8 cellular contexts compared by ENCODE assay signal in the genomic region with DNA sequence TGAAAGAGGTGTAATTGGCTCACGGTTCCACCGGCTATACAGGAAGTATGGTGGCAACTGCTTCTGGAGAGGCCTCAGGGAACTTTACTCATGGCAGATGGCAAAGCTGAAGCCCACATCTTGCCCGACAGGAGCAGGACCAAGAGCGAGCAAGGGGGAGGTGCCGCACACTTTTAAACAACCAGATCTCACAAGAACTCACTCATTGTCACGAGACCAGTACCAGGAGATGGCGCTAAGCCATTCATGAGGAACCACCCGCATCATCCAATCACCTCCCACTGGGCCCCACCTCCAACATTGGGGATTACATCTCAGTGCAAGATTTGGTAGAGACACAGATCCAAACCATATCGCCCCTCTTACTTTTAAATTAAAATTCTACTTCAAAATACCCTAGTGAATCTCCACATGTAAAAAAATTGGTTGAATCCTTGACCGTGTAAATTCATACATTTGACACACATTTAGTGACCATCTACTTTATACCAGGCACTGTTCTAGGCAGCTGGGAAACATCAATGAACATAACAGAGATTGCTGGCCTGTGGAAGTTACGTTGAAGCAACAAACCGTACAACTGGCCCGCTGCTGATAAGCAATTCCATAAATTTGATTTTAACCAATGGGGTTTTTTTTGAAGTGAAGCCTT.
DNase-seq lines count a peak whose midpoint lies in the region; ATAC-seq and TF ChIP-seq lines count a peak whose summit lies in the region.

No MANE protein-coding gene starts in this region.

- H3K36me3 ChIP-seq in SJSA1 (peaks cover 55% of the 10 kb centered on the region), esophagus (ENCODE audit: control insufficient read depth in 2 of 2, insufficient read depth in 2 of 2, low read length in 1 of 2) (no peaks in the 10 kb centered on the region)

- H3K9me3 ChIP-seq in SJSA1 (replicated peaks), result no peaks in the 10 kb centered on the region
- no peaks in the 10 kb centered on the region for H3K9me3 ChIP-seq in esophagus (ENCODE audit: control insufficient read depth in 2 of 2, insufficient read depth in 1 of 2, low read depth in 1 of 2, low read length in 1 of 2)

- DNase-seq in SJSA1 (ENCODE audit: low read depth in 1 of 2, low spot score in 2 of 2), result peak in 1 of 2 experiments; percentile 52
- DNase-seq in caudate nucleus (lab: John Stamatoyannopoulos, UW), result no peak
- no peak for DNase-seq in NCI-H1092 (lab: John Stamatoyannopoulos, UW)

- H3K4me1 ChIP-seq in SJSA1 (replicated peaks) (peaks cover 28% of the 10 kb centered on the region), esophagus (ENCODE audit: control insufficient read depth in 2 of 2, insufficient read depth in 2 of 2, low read length in 1 of 2) (peaks cover 0 to 2% of the 10 kb centered on the region in 2 donors)

- H3K27ac ChIP-seq in 22Rv1 (no peak overlapping the region), SJSA1 (peak overlapping the region; percentile 90), esophagus (ENCODE audit: low read depth in 2 of 2, low read length in 1 of 2) (peak overlapping the region; percentile 20 to 69), caudate nucleus (ENCODE audit: low read depth, low read length) (no peak overlapping the region)

- H3K4me3 ChIP-seq in GM12875 (ENCODE audit: low read depth, low read length), result no peak overlapping the region
- no peak overlapping the region for H3K4me3 ChIP-seq in SJSA1
- H3K4me3 ChIP-seq in esophagus (ENCODE audit: low read depth in 1 of 2, low read length in 2 of 2), result no peak overlapping the region

- H3K27me3 ChIP-seq in SJSA1 (replicated peaks) (no peaks in the 10 kb centered on the region), esophagus (ENCODE audit: control insufficient read depth in 1 of 2, insufficient read depth in 2 of 2, low read length in 2 of 2) (no peaks in the 10 kb centered on the region)

- WGBS in esophagus, 2 donors, result 71 to 75% methylated on average over 13 of the region's 13 CpGs

- TF ChIP-seq CTCF in 22Rv1 (IDR thresholded peaks at IDR 0.05) (peak; percentile 27; the same call in 1 of the 2 replicates), GM12875 (IDR thresholded peaks at IDR 0.05; ENCODE audit: borderline replicate concordance, insufficient read depth, low read depth, low read length) (peak; percentile 41; the same call in 1 of the 2 replicates)

- ATAC-seq in GM21576 (IDR thresholded peaks at IDR 0.05; ENCODE audit: unreplicated experiment) (no peak), HG03469 (IDR thresholded peaks at IDR 0.05; ENCODE audit: unreplicated experiment) (no peak)

Comparison
In these comparisons a context has a peak if more than half of its experiments do, and no peak if none do; other contexts are left out.
1. H3K27ac ChIP-seq: peak in SJSA1 (single experiment) and esophagus (2 of 2); none in 22Rv1 (single experiment) and caudate nucleus (single experiment).